Comparison of ENCODE assay signal across 6 cellular contexts in the genomic region with DNA sequence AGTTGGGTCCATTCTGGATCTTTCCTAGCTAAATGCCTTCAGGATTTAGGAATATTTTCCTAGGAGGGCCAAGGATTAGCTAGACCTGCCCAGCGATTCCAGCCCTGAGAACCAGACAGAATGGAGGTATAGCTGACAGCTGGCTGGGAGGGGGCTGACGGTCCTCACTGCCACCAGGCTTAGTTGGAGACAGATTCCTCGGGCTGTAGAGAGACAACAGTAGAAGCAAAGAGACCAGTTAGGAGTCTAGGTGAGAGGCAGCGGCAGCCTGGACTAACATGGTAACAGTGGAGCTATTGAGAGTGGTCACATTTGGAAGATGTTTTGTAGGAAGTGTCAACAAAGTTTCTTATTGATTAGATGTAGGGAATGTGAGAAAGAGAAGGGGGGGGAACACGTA. TPM values are rescaled to one million over a fixed set of nuclear protein-coding genes. Genes with fewer than 3 reads are reported as not detected.
"Had no signal": no experiment of that assay in that cellular context is flagged by ENCODE, and none has a peak within 500 bp of the region (broad histone marks: within the 10 kb centered on the region; RNA-seq: fewer than 3 reads in every experiment).

No MANE protein-coding gene starts in this region.

RNA-seq across cellular contexts. Expression of gene FCGR1A, which starts 11.4 kb away (rescaled TPM):
- total RNA-seq: chondrocyte, endothelial cell of umbilical vein, glomerular endothelial cell, kidney epithelial cell, lung microvascular endothelial cell had no signal
- polyA plus RNA-seq: endothelial cell of umbilical vein; naive thymus-derived CD4-positive, alpha-beta T cell had no signal
